Comparison of ENCODE assay signal across 10 cellular contexts in genomic region chr20:539848-540247, GRCh38. TPM values are rescaled to one million over a fixed set of nuclear protein-coding genes. Genes with fewer than 3 reads are reported as not detected.
DNase-seq lines count a peak whose midpoint lies in the region; ATAC-seq and TF ChIP-seq lines count a peak whose summit lies in the region.
"Had no signal": no experiment of that assay in that cellular context is flagged by ENCODE, and none has a peak within 500 bp of the region (broad histone marks: within the 10 kb centered on the region; RNA-seq: fewer than 3 reads in every experiment).

No MANE protein-coding gene starts in this region.

- intact Hi-C loops in psoas muscle (cut with DNase I) = loop anchor here (5.0 to 10.0 kb wide), 2 partner anchors 43 to 135 kb away; partner anchors contain the start of gene RBCK1 (in 1 of the 2)

- H3K4me1 ChIP-seq in psoas muscle = peaks cover 62% of the 10 kb centered on the region

- H3K4me3 ChIP-seq in psoas muscle = peak overlapping the region; percentile 16

- ATAC-seq in psoas muscle (no peak), HG03196 (IDR thresholded peaks at IDR 0.05; ENCODE audit: unreplicated experiment) (no peak), GM18867 (IDR thresholded peaks at IDR 0.05; ENCODE audit: unreplicated experiment) (no peak)

- H3K9me3 ChIP-seq in psoas muscle = peaks cover 4% of the 10 kb centered on the region
- H3K9me3 ChIP-seq: SK-N-SH had no signal

- DNase-seq in EL = peak; percentile 71
- DNase-seq in OCI-M1 (lab: John Stamatoyannopoulos, UW) = peak; percentile 33
- peak; percentile 42 for DNase-seq in fibroblast of gingiva (ENCODE audit: low read depth)
- DNase-seq in psoas muscle = no peak
- DNase-seq in inferior parietal cortex (ENCODE audit: extremely low spot score) = no peak
- no peak for DNase-seq in stimulated activated CD4-positive, alpha-beta T cell treated with anti-CD3 and anti-CD28 coated beads, Interleukin-1b, Interleukin-23, amount 100 ng/mL, for 48 hours
- DNase-seq: NCI-H1930, SK-N-SH had no signal

- no peaks in the 10 kb centered on the region for H3K27me3 ChIP-seq in psoas muscle (ENCODE audit: insufficient read depth in 3 of 3, low read length in 2 of 3)

- WGBS in psoas muscle, 3 donors = 42 to 46% (median 44%) methylated on average over 2 of the region's 2 CpGs

- no peak for TF ChIP-seq CTCF in psoas muscle (IDR thresholded peaks at IDR 0.05)

- no peaks in the 10 kb centered on the region for H3K36me3 ChIP-seq in psoas muscle (ENCODE audit: insufficient read depth in 1 of 2, low read depth in 1 of 2)

- no peak overlapping the region for H3K27ac ChIP-seq in psoas muscle

RNA-seq across cellular contexts. Expression of gene CSNK2A1, which starts 3.7 kb away (rescaled TPM):
- 100 to 1,000 TPM; 118 to 180 (median 140) TPM for total RNA-seq in psoas muscle
- polyA plus RNA-seq in psoas muscle = 100 to 1,000 TPM in 1 of 3 donors, 10 to 100 TPM in 2; 43.9 to 122 (median 87.9) TPM

Comparison
In these comparisons a context has a peak if more than half of its experiments do, and no peak if none do; other contexts are left out.
1. DNase-seq: peak in EL (single experiment), OCI-M1 (single experiment) and fibroblast of gingiva (single experiment); none in psoas muscle (0 of 2), inferior parietal cortex (single experiment) and stimulated activated CD4-positive, alpha-beta T cell treated with anti-CD3 and anti-CD28 coated beads, Interleukin-1b, Interleukin-23, amount 100 ng/mL, for 48 hours (single experiment).